Comparison of ENCODE assay signal across 1 cellular context in genomic region chr1:19987719-19988118, GRCh38.
TF ChIP-seq lines count a peak whose summit lies in the region.

No MANE protein-coding gene starts in this region.

TF ChIP-seq in HepG2, 621 proteins besides CTCF, POLR2A, EP300 and RAD21 (continued from another document and continues in another):
- TF ChIP-seq SMAD1 (CRISPR knock-in tag; IDR thresholded peaks at IDR 0.05; ENCODE audit: borderline replicate concordance, low read depth) = no peak
- no peak for TF ChIP-seq ZNF510 (CRISPR knock-in tag; IDR thresholded peaks at IDR 0.05; ENCODE audit: low read depth)
- peak; percentile 82 for TF ChIP-seq ZNF12 (CRISPR knock-in tag; IDR thresholded peaks at IDR 0.05)
- TF ChIP-seq, protein P1, sequence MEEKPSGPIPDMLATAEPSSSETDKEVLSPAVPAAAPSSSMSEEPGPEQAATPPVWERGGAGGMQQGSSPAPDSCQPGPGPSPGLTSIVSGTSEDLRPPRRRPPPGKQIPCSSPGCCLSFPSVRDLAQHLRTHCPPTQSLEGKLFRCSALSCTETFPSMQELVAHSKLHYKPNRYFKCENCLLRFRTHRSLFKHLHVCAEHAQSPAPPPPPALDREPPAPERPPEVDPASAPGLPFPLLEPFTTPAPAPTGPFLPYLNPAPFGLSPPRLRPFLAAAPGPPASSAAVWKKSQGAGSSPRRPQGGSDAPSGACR (CRISPR knock-in tag; IDR thresholded peaks at IDR 0.05) = no peak
- TF ChIP-seq PLSCR1 (CRISPR knock-in tag; IDR thresholded peaks at IDR 0.05; ENCODE audit: borderline replicate concordance) = no peak
- no peak for TF ChIP-seq FOXP1 (IDR thresholded peaks at IDR 0.05)
- peak; percentile 95 for TF ChIP-seq FOXP1 (CRISPR knock-in tag; IDR thresholded peaks at IDR 0.05)
- peak; percentile 99 for TF ChIP-seq NCOA2 (CRISPR knock-in tag; IDR thresholded peaks at IDR 0.05)
- TF ChIP-seq, protein P2, sequence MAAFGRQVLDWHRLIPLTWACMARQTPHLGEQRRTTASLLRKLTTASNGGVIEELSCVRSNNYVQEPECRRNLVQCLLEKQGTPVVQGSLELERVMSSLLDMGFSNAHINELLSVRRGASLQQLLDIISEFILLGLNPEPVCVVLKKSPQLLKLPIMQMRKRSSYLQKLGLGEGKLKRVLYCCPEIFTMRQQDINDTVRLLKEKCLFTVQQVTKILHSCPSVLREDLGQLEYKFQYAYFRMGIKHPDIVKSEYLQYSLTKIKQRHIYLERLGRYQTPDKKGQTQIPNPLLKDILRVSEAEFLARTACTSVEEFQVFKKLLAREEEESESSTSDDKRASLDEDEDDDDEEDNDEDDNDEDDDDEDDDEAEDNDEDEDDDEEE (CRISPR knock-in tag; IDR thresholded peaks at IDR 0.05) = no peak
- TF ChIP-seq BCL6 (CRISPR knock-in tag; IDR thresholded peaks at IDR 0.05) = peak; percentile 100
- TF ChIP-seq HNF4G (IDR thresholded peaks at IDR 0.05; ENCODE audit: borderline replicate concordance, low read depth, low read length) = peak; percentile 25; the same call in 1 of the 2 replicates
- TF ChIP-seq HNF4G (CRISPR knock-in tag; IDR thresholded peaks at IDR 0.05; ENCODE audit: borderline replicate concordance, low read depth) = no peak
- TF ChIP-seq FOSL1 (CRISPR knock-in tag; IDR thresholded peaks at IDR 0.05; ENCODE audit: borderline replicate concordance) = peak; percentile 46; the same call in 1 of the 2 replicates
- TF ChIP-seq XRCC5 (optimal IDR thresholded peaks at IDR 0.05; ENCODE audit: low read length) = no peak
- TF ChIP-seq ZNF512B (CRISPR knock-in tag; IDR thresholded peaks at IDR 0.05; ENCODE audit: borderline replicate concordance) = no peak
- TF ChIP-seq ZNF367 (CRISPR knock-in tag; IDR thresholded peaks at IDR 0.05; ENCODE audit: borderline replicate concordance) = no peak
- peak; percentile 76; the same call in 1 of the 2 replicates for TF ChIP-seq ATF2 (CRISPR knock-in tag; IDR thresholded peaks at IDR 0.05)
- TF ChIP-seq ZNF180 (CRISPR knock-in tag; IDR thresholded peaks at IDR 0.05; ENCODE audit: borderline replicate concordance, low read depth) = no peak
- peak; percentile 92 for TF ChIP-seq NFKBIZ (CRISPR knock-in tag; IDR thresholded peaks at IDR 0.05)
- no peak for TF ChIP-seq WIZ (CRISPR knock-in tag; IDR thresholded peaks at IDR 0.05)
- TF ChIP-seq ONECUT2 (CRISPR knock-in tag; IDR thresholded peaks at IDR 0.05) = peak; percentile 72
- peak; percentile 48; the same call in 1 of the 2 replicates for TF ChIP-seq KLF6 (CRISPR knock-in tag; IDR thresholded peaks at IDR 0.05)
- TF ChIP-seq, protein P3, sequence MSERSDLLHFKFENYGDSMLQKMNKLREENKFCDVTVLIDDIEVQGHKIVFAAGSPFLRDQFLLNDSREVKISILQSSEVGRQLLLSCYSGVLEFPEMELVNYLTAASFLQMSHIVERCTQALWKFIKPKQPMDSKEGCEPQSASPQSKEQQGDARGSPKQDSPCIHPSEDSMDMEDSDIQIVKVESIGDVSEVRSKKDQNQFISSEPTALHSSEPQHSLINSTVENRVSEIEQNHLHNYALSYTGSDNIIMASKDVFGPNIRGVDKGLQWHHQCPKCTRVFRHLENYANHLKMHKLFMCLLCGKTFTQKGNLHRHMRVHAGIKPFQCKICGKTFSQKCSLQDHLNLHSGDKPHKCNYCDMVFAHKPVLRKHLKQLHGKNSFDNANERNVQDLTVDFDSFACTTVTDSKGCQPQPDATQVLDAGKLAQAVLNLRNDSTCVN (CRISPR knock-in tag; IDR thresholded peaks at IDR 0.05; ENCODE audit: borderline replicate concordance) = no peak
- no peak for TF ChIP-seq ZBTB1 (CRISPR knock-in tag; IDR thresholded peaks at IDR 0.05; ENCODE audit: borderline replicate concordance)
- no peak for TF ChIP-seq EEA1 (CRISPR knock-in tag; IDR thresholded peaks at IDR 0.05; ENCODE audit: borderline replicate concordance)
- no peak for TF ChIP-seq EED (CRISPR knock-in tag; IDR thresholded peaks at IDR 0.05)
- no peak for TF ChIP-seq ZFP37 (CRISPR knock-in tag; IDR thresholded peaks at IDR 0.05; ENCODE audit: borderline replicate concordance)
- TF ChIP-seq ATF7 (IDR thresholded peaks at IDR 0.05) = no peak
- TF ChIP-seq ATF7 (CRISPR knock-in tag; IDR thresholded peaks at IDR 0.05) = no peak
- TF ChIP-seq ZNF644 (CRISPR knock-in tag; IDR thresholded peaks at IDR 0.05; ENCODE audit: low read depth) = peak; percentile 79
- TF ChIP-seq ZNF557 (CRISPR knock-in tag; IDR thresholded peaks at IDR 0.05) = no peak
- 0 out of 2 replicates have a peak, but pooled peaks have one; percentile 33 for TF ChIP-seq TBX2 (CRISPR knock-in tag; IDR thresholded peaks at IDR 0.05; ENCODE audit: borderline replicate concordance)
- peak; percentile 69; the same call in 1 of the 2 replicates for TF ChIP-seq HDAC1 (CRISPR knock-in tag; IDR thresholded peaks at IDR 0.05)
- TF ChIP-seq TRIM24 (CRISPR knock-in tag; IDR thresholded peaks at IDR 0.05) = no peak
- TF ChIP-seq FOXK1 (CRISPR knock-in tag; IDR thresholded peaks at IDR 0.05; ENCODE audit: borderline replicate concordance, low read depth) = peak; percentile 99
- TF ChIP-seq, protein P4, sequence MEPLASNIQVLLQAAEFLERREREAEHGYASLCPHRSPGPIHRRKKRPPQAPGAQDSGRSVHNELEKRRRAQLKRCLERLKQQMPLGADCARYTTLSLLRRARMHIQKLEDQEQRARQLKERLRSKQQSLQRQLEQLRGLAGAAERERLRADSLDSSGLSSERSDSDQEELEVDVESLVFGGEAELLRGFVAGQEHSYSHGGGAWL (CRISPR knock-in tag; IDR thresholded peaks at IDR 0.05) = no peak
- TF ChIP-seq CBX2 (IDR thresholded peaks at IDR 0.05; ENCODE audit: low read depth, low read length) = no peak
- no peak for TF ChIP-seq CBX2 (CRISPR knock-in tag; IDR thresholded peaks at IDR 0.05; ENCODE audit: low read depth)
- TF ChIP-seq ZNF615 (CRISPR knock-in tag; IDR thresholded peaks at IDR 0.05; ENCODE audit: borderline replicate concordance) = no peak
- no peak for TF ChIP-seq ZNF598 (CRISPR knock-in tag; IDR thresholded peaks at IDR 0.05; ENCODE audit: borderline replicate concordance)
- no peak for TF ChIP-seq SRY (CRISPR knock-in tag; IDR thresholded peaks at IDR 0.05)
- no peak for TF ChIP-seq ZNF543 (CRISPR knock-in tag; IDR thresholded peaks at IDR 0.05)
- peak; percentile 85; the same call in 1 of the 2 replicates for TF ChIP-seq KDM1A (CRISPR knock-in tag; IDR thresholded peaks at IDR 0.05)
- TF ChIP-seq ATF5 (CRISPR knock-in tag; IDR thresholded peaks at IDR 0.05; ENCODE audit: low read depth) = no peak
- no peak for TF ChIP-seq ZFX (CRISPR knock-in tag; IDR thresholded peaks at IDR 0.05; ENCODE audit: low read depth)
- no peak for TF ChIP-seq ZNF75D (CRISPR knock-in tag; IDR thresholded peaks at IDR 0.05; ENCODE audit: borderline replicate concordance)
- TF ChIP-seq HMG20B (CRISPR knock-in tag; conservative IDR thresholded peaks at IDR 0.05) = peak; percentile 94
- TF ChIP-seq ZNF552 (CRISPR knock-in tag; IDR thresholded peaks at IDR 0.05; ENCODE audit: borderline replicate concordance) = no peak
- no peak for TF ChIP-seq YEATS2 (CRISPR knock-in tag; IDR thresholded peaks at IDR 0.05; ENCODE audit: borderline replicate concordance)
- TF ChIP-seq ZNF224 (CRISPR knock-in tag; IDR thresholded peaks at IDR 0.05) = no peak
- TF ChIP-seq HOXA9 (CRISPR knock-in tag; IDR thresholded peaks at IDR 0.05; ENCODE audit: borderline replicate concordance) = no peak
- peak; percentile 59; the same call in 1 of the 2 replicates for TF ChIP-seq ZNF792 (CRISPR knock-in tag; IDR thresholded peaks at IDR 0.05)
- no peak for TF ChIP-seq ZNF674 (CRISPR knock-in tag; IDR thresholded peaks at IDR 0.05; ENCODE audit: low read depth)
- no peak for TF ChIP-seq ZMAT3 (CRISPR knock-in tag; conservative IDR thresholded peaks at IDR 0.05)
- TF ChIP-seq, protein P5, sequence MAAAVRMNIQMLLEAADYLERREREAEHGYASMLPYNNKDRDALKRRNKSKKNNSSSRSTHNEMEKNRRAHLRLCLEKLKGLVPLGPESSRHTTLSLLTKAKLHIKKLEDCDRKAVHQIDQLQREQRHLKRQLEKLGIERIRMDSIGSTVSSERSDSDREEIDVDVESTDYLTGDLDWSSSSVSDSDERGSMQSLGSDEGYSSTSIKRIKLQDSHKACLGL (CRISPR knock-in tag; IDR thresholded peaks at IDR 0.05) = no peak
- no peak for TF ChIP-seq ZUFSP (CRISPR knock-in tag; IDR thresholded peaks at IDR 0.05; ENCODE audit: borderline replicate concordance)
- no peak for TF ChIP-seq NPAS2 (CRISPR knock-in tag; IDR thresholded peaks at IDR 0.05; ENCODE audit: borderline replicate concordance)
- TF ChIP-seq ARHGAP35 (CRISPR knock-in tag; IDR thresholded peaks at IDR 0.05; ENCODE audit: borderline replicate concordance) = no peak
- peak; percentile 93 for TF ChIP-seq NR2F6 (IDR thresholded peaks at IDR 0.05)
- peak; percentile 94 for TF ChIP-seq NR2F6 (CRISPR knock-in tag; IDR thresholded peaks at IDR 0.05)
